ENCODE assay signal across 31 cellular contexts in genomic region chr5:139052975-139053374, GRCh38.
"Had no signal": no experiment of that assay in that cellular context is flagged by ENCODE, and none has a peak within 500 bp of the region (broad histone marks: within the 10 kb centered on the region; RNA-seq: fewer than 3 reads in every experiment).

No MANE protein-coding gene starts in this region.

- H3K4me3 ChIP-seq: ascending aorta, breast epithelium, cardiac muscle cell, colonic mucosa had no signal

- H3K27me3 Mint-ChIP-seq: activated CD4-positive, alpha-beta memory T cell treated with anti-CD3 and anti-CD28 coated beads, Interleukin-2, amount 10 ng/mL, durations not matched to agents 7 days and 5 days; activated CD4-positive, alpha-beta T cell treated with anti-CD3 and anti-CD28 coated beads for 36 hours; activated CD4-positive, alpha-beta T cell treated with anti-CD3 and anti-CD28 coated beads, Interleukin-2, amount 10 ng/mL, durations not matched to agents 24 days and 14 days; activated naive CD4-positive, alpha-beta T cell treated with anti-CD3 and anti-CD28 coated beads, Interleukin-2, amount 10 ng/mL, durations not matched to agents 7 days and 5 days; activated naive CD8-positive, alpha-beta T cell treated with anti-CD3 and anti-CD28 coated beads, Interleukin-2, amount 10 ng/mL, durations not matched to agents 7 days and 5 days; activated T-cell treated with anti-CD3 and anti-CD28 coated beads, Interleukin-2, amount 50 U/mL, for 24 hours; brain; T-helper 17 cell had no signal

- H3K36me3 ChIP-seq: ascending aorta, breast epithelium, cardiac muscle cell, colonic mucosa had no signal

- H3K27me3 ChIP-seq: ascending aorta, breast epithelium, cardiac muscle cell, colonic mucosa had no signal

- H3K9me3 ChIP-seq: ascending aorta, breast epithelium, colonic mucosa had no signal

- H3K27ac ChIP-seq: ascending aorta, breast epithelium, cardiac muscle cell, colonic mucosa, WERI-Rb-1 had no signal

- H3K36me3 Mint-ChIP-seq: activated naive CD4-positive, alpha-beta T cell treated with anti-CD3 and anti-CD28 coated beads, Interleukin-2, amount 10 ng/mL, durations not matched to agents 7 days and 5 days; activated naive CD4-positive, alpha-beta T cell treated with anti-CD3 and anti-CD28 coated beads, Interleukin-2, amount 50 U/mL, for 72 hours; activated naive CD8-positive, alpha-beta T cell treated with anti-CD3 and anti-CD28 coated beads, Interleukin-2, amount 10 ng/mL, durations not matched to agents 7 days and 5 days had no signal

- H3K9me3 Mint-ChIP-seq: activated CD4-positive, alpha-beta memory T cell treated with anti-CD3 and anti-CD28 coated beads, Interleukin-2, amount 10 ng/mL, durations not matched to agents 7 days and 5 days; activated CD4-positive, alpha-beta T cell treated with anti-CD3 and anti-CD28 coated beads, Interleukin-2, amount 10 ng/mL, durations not matched to agents 24 days and 14 days; activated naive CD4-positive, alpha-beta T cell treated with anti-CD3 and anti-CD28 coated beads, Interleukin-2, amount 10 ng/mL, durations not matched to agents 7 days and 5 days; activated naive CD4-positive, alpha-beta T cell treated with anti-CD3 and anti-CD28 coated beads, Interleukin-2, amount 50 U/mL, for 72 hours; activated naive CD8-positive, alpha-beta T cell treated with anti-CD3 and anti-CD28 coated beads, Interleukin-2, amount 10 ng/mL, durations not matched to agents 7 days and 5 days; activated T-cell treated with anti-CD3 and anti-CD28 coated beads, Interleukin-2, amount 50 U/mL, for 24 hours; activated T-cell treated with anti-CD3 and anti-CD28 coated beads, Interleukin-2, amount 50 U/mL, for 72 hours; T-helper 2 cell treated with Interferon-gamma antibody and Interleukin-4, amounts not matched to agents 5 μg/mL and 100 μg/mL, for 36 hours had no signal

- H3K4me1 ChIP-seq: colonic mucosa had no signal

- H3K4me1 Mint-ChIP-seq: activated CD4-positive, alpha-beta memory T cell treated with anti-CD3 and anti-CD28 coated beads, Interleukin-2, amount 10 ng/mL, durations not matched to agents 7 days and 5 days; activated CD4-positive, alpha-beta T cell treated with anti-CD3 and anti-CD28 coated beads for 36 hours; activated CD4-positive, alpha-beta T cell treated with anti-CD3 and anti-CD28 coated beads, Interleukin-2, amount 10 ng/mL, durations not matched to agents 24 days and 14 days; activated naive CD4-positive, alpha-beta T cell treated with anti-CD3 and anti-CD28 coated beads, Interleukin-2, amount 10 ng/mL, durations not matched to agents 7 days and 5 days; activated naive CD8-positive, alpha-beta T cell treated with anti-CD3 and anti-CD28 coated beads, Interleukin-2, amount 10 ng/mL, durations not matched to agents 7 days and 5 days had no signal

- DNase-seq: activated CD4-positive, alpha-beta memory T cell treated with anti-CD3 and anti-CD28 coated beads, Interleukin-2, amount 10 ng/mL, durations not matched to agents 7 days and 5 days; activated CD4-positive, alpha-beta T cell treated with anti-CD3 and anti-CD28 coated beads for 36 hours; activated CD4-positive, alpha-beta T cell treated with anti-CD3 and anti-CD28 coated beads, Interleukin-2, amount 10 ng/mL, durations not matched to agents 24 days and 14 days; activated CD4-positive, alpha-beta T cell treated with anti-CD3 and anti-CD28 coated beads, Interleukin-2, amount 50 U/mL, for 4 hours; activated CD4-positive, CD25-positive, alpha-beta regulatory T cell; activated CD4-positive, CD25-positive, alpha-beta regulatory T cell treated with anti-CD3 and anti-CD28 coated beads, Interleukin-2, amount 50 U/mL, for 72 hours; activated CD8-positive, alpha-beta memory T cell treated with anti-CD3 and anti-CD28 coated beads, Interleukin-2, amount 50 U/mL, for 48 hours; activated gamma-delta T cell; activated naive CD4-positive, alpha-beta T cell; activated naive CD4-positive, alpha-beta T cell treated with anti-CD3 and anti-CD28 coated beads, Interleukin-2, amount 10 ng/mL, durations not matched to agents 7 days and 5 days; activated naive CD8-positive, alpha-beta T cell treated with anti-CD3 and anti-CD28 coated beads, Interleukin-2, amount 10 ng/mL, durations not matched to agents 7 days and 5 days; activated T-cell treated with anti-CD3 and anti-CD28 coated beads for 4 hours; activated T-cell treated with anti-CD3 and anti-CD28 coated beads, Interleukin-2, amount 50 U/mL, for 24 hours; activated T-cell treated with anti-CD3 and anti-CD28 coated beads, Interleukin-2, amount 50 U/mL, for 72 hours; central memory CD4-positive, alpha-beta T cell; cerebellar nuclear complex; colonic mucosa; effector memory CD4-positive, alpha-beta T cell; endodermal cell; foreskin fibroblast; head of caudate nucleus; T-helper 17 cell; T1000; WERI-Rb-1 had no signal

- ATAC-seq: activated CD4-positive, alpha-beta T cell treated with anti-CD3 and anti-CD28 coated beads for 36 hours; activated naive CD4-positive, alpha-beta T cell treated with anti-CD3 and anti-CD28 coated beads, Interleukin-2, amount 50 U/mL, for 72 hours; activated T-cell treated with anti-CD3 and anti-CD28 coated beads, Interleukin-2, amount 50 U/mL, for 72 hours; esophagus mucosa; T-helper 17 cell had no signal

- H3K4me3 Mint-ChIP-seq: activated CD4-positive, alpha-beta memory T cell treated with anti-CD3 and anti-CD28 coated beads, Interleukin-2, amount 10 ng/mL, durations not matched to agents 7 days and 5 days; activated CD4-positive, alpha-beta T cell treated with anti-CD3 and anti-CD28 coated beads for 36 hours; activated CD4-positive, alpha-beta T cell treated with anti-CD3 and anti-CD28 coated beads, Interleukin-2, amount 10 ng/mL, durations not matched to agents 24 days and 14 days; activated naive CD4-positive, alpha-beta T cell treated with anti-CD3 and anti-CD28 coated beads, Interleukin-2, amount 10 ng/mL, durations not matched to agents 7 days and 5 days; activated naive CD8-positive, alpha-beta T cell treated with anti-CD3 and anti-CD28 coated beads, Interleukin-2, amount 10 ng/mL, durations not matched to agents 7 days and 5 days; activated T-cell treated with anti-CD3 and anti-CD28 coated beads, Interleukin-2, amount 50 U/mL, for 24 hours; activated T-cell treated with anti-CD3 and anti-CD28 coated beads, Interleukin-2, amount 50 U/mL, for 72 hours; brain; endodermal cell; T-helper 17 cell; T-helper 2 cell treated with Interferon-gamma antibody and Interleukin-4, amounts not matched to agents 5 μg/mL and 100 μg/mL, for 36 hours had no signal

- H3K27ac Mint-ChIP-seq: activated CD4-positive, alpha-beta memory T cell treated with anti-CD3 and anti-CD28 coated beads, Interleukin-2, amount 10 ng/mL, durations not matched to agents 7 days and 5 days; activated CD4-positive, alpha-beta T cell treated with anti-CD3 and anti-CD28 coated beads for 36 hours; activated CD4-positive, alpha-beta T cell treated with anti-CD3 and anti-CD28 coated beads, Interleukin-2, amount 10 ng/mL, durations not matched to agents 24 days and 14 days; activated naive CD4-positive, alpha-beta T cell treated with anti-CD3 and anti-CD28 coated beads, Interleukin-2, amount 10 ng/mL, durations not matched to agents 7 days and 5 days; activated naive CD4-positive, alpha-beta T cell treated with anti-CD3 and anti-CD28 coated beads, Interleukin-2, amount 50 U/mL, for 72 hours; activated naive CD8-positive, alpha-beta T cell treated with anti-CD3 and anti-CD28 coated beads, Interleukin-2, amount 10 ng/mL, durations not matched to agents 7 days and 5 days; activated T-cell treated with anti-CD3 and anti-CD28 coated beads, Interleukin-2, amount 50 U/mL, for 24 hours; activated T-cell treated with anti-CD3 and anti-CD28 coated beads, Interleukin-2, amount 50 U/mL, for 72 hours; endodermal cell; T-helper 17 cell; T-helper 2 cell treated with Interferon-gamma antibody and Interleukin-4, amounts not matched to agents 5 μg/mL and 100 μg/mL, for 36 hours had no signal
